In the genomic region with DNA sequence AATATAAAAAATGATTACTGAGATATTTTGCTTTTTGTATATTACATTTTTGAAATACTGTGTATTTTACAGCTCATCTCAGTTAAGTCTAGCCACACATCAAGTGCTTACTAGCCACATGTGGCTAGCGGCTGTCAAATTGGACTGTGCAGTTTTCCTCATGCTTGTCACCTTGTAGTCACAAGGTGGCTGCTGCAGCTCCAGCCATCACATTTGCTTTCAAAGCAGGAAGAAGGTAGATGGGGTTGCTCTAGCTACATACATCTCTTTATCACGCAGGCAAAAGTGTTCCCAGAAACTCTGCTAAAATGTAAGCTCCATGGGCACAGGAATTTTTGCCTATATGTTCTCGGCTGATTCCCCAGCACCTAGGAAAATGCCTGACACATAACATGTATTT, we compare ENCODE assay signal across 21 cellular contexts.
DNase-seq lines count a peak whose midpoint lies in the region; ATAC-seq and TF ChIP-seq lines count a peak whose summit lies in the region.
"Had no signal": no experiment of that assay in that cellular context is flagged by ENCODE, and none has a peak within 500 bp of the region (broad histone marks: within the 10 kb centered on the region; RNA-seq: fewer than 3 reads in every experiment).

No MANE protein-coding gene starts in this region.

- 0 out of 2 replicates have a peak overlapping the region, but pooled peaks have one; percentile 2 for H3K9ac ChIP-seq in HCT116 (ENCODE audit: low read length)
- H3K9ac ChIP-seq: KMS-11 had no signal

- in situ Hi-C loops in HAP-1 (cut with MboI; ENCODE audit: low sequenced_read_pairs) = no loop called here

- H4K20me1 ChIP-seq in HCT116 (ENCODE audit: insufficient read depth) (no peaks in the 10 kb centered on the region), osteoblast (ENCODE audit: insufficient read depth, low read length) (no peaks in the 10 kb centered on the region)

- H3K4me3 ChIP-seq in AG04450 (ENCODE audit: low read depth, low read length) = no peak overlapping the region
- H3K4me3 ChIP-seq in HCT116 (replicated peaks in 1 of 2; ENCODE audit: low read depth in 1 of 2, low read length in 2 of 2) = no peak overlapping the region
- no peak overlapping the region for H3K4me3 ChIP-seq in ascending aorta
- H3K4me3 ChIP-seq in osteoblast (ENCODE audit: insufficient read depth, low read length) = no peak overlapping the region
- no peak overlapping the region for H3K4me3 ChIP-seq in HAP-1
- H3K4me3 ChIP-seq: left ventricle myocardium inferior, SK-N-MC, suprapubic skin, vagina had no signal

- H3K79me2 ChIP-seq in HCT116 (ENCODE audit: insufficient read depth, low read length) (no peaks in the 10 kb centered on the region), osteoblast (ENCODE audit: insufficient read depth, low read length) (peaks cover 78% of the 10 kb centered on the region)

- H3K4me2 ChIP-seq in HCT116 (ENCODE audit: low read length) (peak overlapping the region; percentile 41), osteoblast (ENCODE audit: insufficient read depth, low read length) (no peak overlapping the region)
- H3K4me2 ChIP-seq: KMS-11 had no signal

- RAD21 ChIA-PET in HCT116 (lab: Charles Lee; ENCODE audit: low non-redundant PET in 1 of 2, low total read pairs in 2 of 2, uncharacterized antibody in 2 of 2, unreplicated experiment in 2 of 2) = no interaction called here

- H2AFZ ChIP-seq in HCT116 (ENCODE audit: low read depth, low read length, poor library complexity, severe bottlenecking) (no peak overlapping the region), osteoblast (ENCODE audit: low read length) (no peak overlapping the region)

- peaks cover 60 to 99% of the 10 kb centered on the region in 2 experiments for H3K4me1 ChIP-seq in HCT116 (ENCODE audit: control insufficient read depth in 1 of 2, insufficient read depth in 2 of 2, low read length in 2 of 2)
- peaks cover 24 to 79% of the 10 kb centered on the region in 2 donors for H3K4me1 ChIP-seq in ascending aorta
- H3K4me1 ChIP-seq in osteoblast (ENCODE audit: insufficient read depth, low read length) = peaks cover 85% of the 10 kb centered on the region
- H3K4me1 ChIP-seq in HAP-1 = no peaks in the 10 kb centered on the region

- TF ChIP-seq CTCF in AG04450 (IDR thresholded peaks at IDR 0.05; ENCODE audit: low read depth, low read length) (no peak), HCT116 (IDR thresholded peaks at IDR 0.05 in 2 of 3, conservative IDR thresholded peaks at IDR 0.05 in 1 of 3; ENCODE audit: borderline replicate concordance in 1 of 3, insufficient read depth in 1 of 3, low read depth in 2 of 3, low read length in 2 of 3) (no peak), ascending aorta (IDR thresholded peaks at IDR 0.05) (no peak), osteoblast (IDR thresholded peaks at IDR 0.05; ENCODE audit: extremely low read depth, low read depth, low read length) (no peak)

- intact Hi-C loops in HCT116 (cut with micrococcal nuclease) (no loop called here), ascending aorta (cut with DNase I) (no loop called here)

- DNase-seq in AG04450 (ENCODE audit: low read depth, low spot score) (no peak), HCT116 (ENCODE audit: low read depth, low spot score) (no peak), ascending aorta (ENCODE audit: low spot score in 2 of 2) (peak in 1 of 2 donors; percentile 34), osteoblast (ENCODE audit: insufficient read length, low spot score, missing footprints) (no peak), HAP-1 (ENCODE audit: low spot score in 2 of 2) (no peak)
- DNase-seq: activated CD4-positive, alpha-beta T cell treated with anti-CD3 and anti-CD28 coated beads for 4 hours; activated gamma-delta T cell treated with Interleukin-2 at 50 U/mL for 16 hours; activated naive CD8-positive, alpha-beta T cell treated with anti-CD3 and anti-CD28 coated beads, Interleukin-2, amount 50 U/mL, for 24 hours; effector memory CD8-positive, alpha-beta T cell; hypothalamus; left ventricle myocardium inferior; naive thymus-derived CD4-positive, alpha-beta T cell; NCI-H524 treated with DMSO at 0.1 percent for 48 hours; small intestine; stimulated activated CD4-positive, alpha-beta T cell treated with anti-CD3 and anti-CD28 coated beads, Interleukin-2, amount 100 ng/mL, for 24 hours had no signal

- TF ChIP-seq RAD21 in HCT116 (IDR thresholded peaks at IDR 0.05; ENCODE audit: low read depth) = no peak

- ATAC-seq in HCT116 (no peak), HG02623 (IDR thresholded peaks at IDR 0.05; ENCODE audit: unreplicated experiment) (no peak), HG03378 (IDR thresholded peaks at IDR 0.05; ENCODE audit: unreplicated experiment) (no peak)
- ATAC-seq: activated naive CD8-positive, alpha-beta T cell treated with anti-CD3 and anti-CD28 coated beads, Interleukin-2, amount 50 U/mL, for 24 hours; effector memory CD8-positive, alpha-beta T cell; naive thymus-derived CD4-positive, alpha-beta T cell had no signal

- no peak for TF ChIP-seq POLR2A in HCT116 (IDR thresholded peaks at IDR 0.05; ENCODE audit: borderline replicate concordance, extremely low read depth, insufficient read depth, insufficient read length)

- CTCF ChIA-PET in AG04450 (lab: Charles Lee) (interaction anchor here (1.2 kb wide), 1 partner anchor 65 kb away, joined by 3 read pairs; no protein-coding TSS in a partner anchor), HCT116 (lab: Charles Lee) (no interaction called here)

- POLR2A ChIA-PET in AG04450 (lab: Yijun Ruan, JAX) (no interaction called here), HCT116 (lab: Charles Lee) (interaction anchor here (1.0 to 1.9 kb wide), 2 partner anchors 11 to 82 kb away, joined by 3 to 8 read pairs; no protein-coding TSS in a partner anchor)

- H3K9me2 ChIP-seq in HCT116 (ENCODE audit: insufficient read depth) = no peaks in the 10 kb centered on the region

- H3K36me3 ChIP-seq in HCT116 (ENCODE audit: control insufficient read depth in 1 of 2, insufficient read depth in 2 of 2, low read length in 2 of 2) (no peaks in the 10 kb centered on the region), ascending aorta (peaks cover 9 to 24% of the 10 kb centered on the region in 2 donors), osteoblast (ENCODE audit: insufficient read depth, low read length) (peaks cover 52% of the 10 kb centered on the region), HAP-1 (replicated peaks) (no peaks in the 10 kb centered on the region)
- H3K36me3 ChIP-seq: left ventricle myocardium inferior, suprapubic skin, vagina had no signal

- no TSS peak for BruUV-seq in HCT116 (replicated peaks; lab: Mats Ljungman, UMichigan)

- H3K9me3 ChIP-seq in AG04450 (ENCODE audit: control insufficient read depth, insufficient read depth, low read length) (no peaks in the 10 kb centered on the region), HCT116 (ENCODE audit: control insufficient read depth in 1 of 2, insufficient read depth in 1 of 2, low read depth in 1 of 2, low read length in 2 of 2) (no peaks in the 10 kb centered on the region), ascending aorta (no peaks in the 10 kb centered on the region), osteoblast (ENCODE audit: low read depth, low read length) (no peaks in the 10 kb centered on the region), HAP-1 (no peaks in the 10 kb centered on the region)
- H3K9me3 ChIP-seq: suprapubic skin, vagina had no signal

- H3K27ac ChIP-seq in AG04450 (ENCODE audit: low read depth, low read length) (peak overlapping the region; percentile 11), HCT116 (ENCODE audit: low read depth, low read length) (no peak overlapping the region), ascending aorta (peak overlapping the region; percentile 98), osteoblast (ENCODE audit: low read depth, low read length) (peak overlapping the region; percentile 96)
- H3K27ac ChIP-seq: KMS-11, SK-N-MC, suprapubic skin, vagina had no signal

- H3K27me3 ChIP-seq in AG04450 (ENCODE audit: control insufficient read depth, insufficient read depth, low read length) = no peaks in the 10 kb centered on the region
- no peaks in the 10 kb centered on the region for H3K27me3 ChIP-seq in HCT116 (ENCODE audit: insufficient read depth, low read length)
- no peaks in the 10 kb centered on the region for H3K27me3 ChIP-seq in ascending aorta
- no peaks in the 10 kb centered on the region for H3K27me3 ChIP-seq in osteoblast (ENCODE audit: insufficient read depth, low read length)
- H3K27me3 ChIP-seq in HAP-1 (ENCODE audit: low read depth) = no peaks in the 10 kb centered on the region
- H3K27me3 ChIP-seq: suprapubic skin, vagina had no signal

TF ChIP-seq in HCT116, 20 proteins besides CTCF, POLR2A, EP300 and RAD21:
- TF ChIP-seq SRF (IDR thresholded peaks at IDR 0.05; ENCODE audit: low read depth) (no peak), EZH2phosphoT487 (IDR thresholded peaks at IDR 0.05; ENCODE audit: borderline replicate concordance) (no peak), ZNF274 (IDR thresholded peaks at IDR 0.05; ENCODE audit: low read depth, low read length) (no peak), TCF7L2 (IDR thresholded peaks at IDR 0.05; ENCODE audit: borderline replicate concordance, extremely low read depth, insufficient read depth, insufficient read length) (no peak), SP1 (IDR thresholded peaks at IDR 0.05; ENCODE audit: low read depth) (no peak), CEBPB (IDR thresholded peaks at IDR 0.05; ENCODE audit: low read depth) (no peak)
- TF ChIP-seq, protein P1, sequence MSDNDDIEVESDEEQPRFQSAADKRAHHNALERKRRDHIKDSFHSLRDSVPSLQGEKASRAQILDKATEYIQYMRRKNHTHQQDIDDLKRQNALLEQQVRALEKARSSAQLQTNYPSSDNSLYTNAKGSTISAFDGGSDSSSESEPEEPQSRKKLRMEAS (IDR thresholded peaks at IDR 0.05) = peak; percentile 71
- TF ChIP-seq, protein P2, sequence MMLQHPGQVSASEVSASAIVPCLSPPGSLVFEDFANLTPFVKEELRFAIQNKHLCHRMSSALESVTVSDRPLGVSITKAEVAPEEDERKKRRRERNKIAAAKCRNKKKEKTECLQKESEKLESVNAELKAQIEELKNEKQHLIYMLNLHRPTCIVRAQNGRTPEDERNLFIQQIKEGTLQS (IDR thresholded peaks at IDR 0.05) = no peak
- TF ChIP-seq, protein P3, sequence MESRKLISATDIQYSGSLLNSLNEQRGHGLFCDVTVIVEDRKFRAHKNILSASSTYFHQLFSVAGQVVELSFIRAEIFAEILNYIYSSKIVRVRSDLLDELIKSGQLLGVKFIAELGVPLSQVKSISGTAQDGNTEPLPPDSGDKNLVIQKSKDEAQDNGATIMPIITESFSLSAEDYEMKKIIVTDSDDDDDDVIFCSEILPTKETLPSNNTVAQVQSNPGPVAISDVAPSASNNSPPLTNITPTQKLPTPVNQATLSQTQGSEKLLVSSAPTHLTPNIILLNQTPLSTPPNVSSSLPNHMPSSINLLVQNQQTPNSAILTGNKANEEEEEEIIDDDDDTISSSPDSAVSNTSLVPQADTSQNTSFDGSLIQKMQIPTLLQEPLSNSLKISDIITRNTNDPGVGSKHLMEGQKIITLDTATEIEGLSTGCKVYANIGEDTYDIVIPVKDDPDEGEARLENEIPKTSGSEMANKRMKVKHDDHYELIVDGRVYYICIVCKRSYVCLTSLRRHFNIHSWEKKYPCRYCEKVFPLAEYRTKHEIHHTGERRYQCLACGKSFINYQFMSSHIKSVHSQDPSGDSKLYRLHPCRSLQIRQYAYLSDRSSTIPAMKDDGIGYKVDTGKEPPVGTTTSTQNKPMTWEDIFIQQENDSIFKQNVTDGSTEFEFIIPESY (IDR thresholded peaks at IDR 0.05; ENCODE audit: extremely low read depth, insufficient replicate concordance, low read length) = no peak
